In the genomic region with DNA sequence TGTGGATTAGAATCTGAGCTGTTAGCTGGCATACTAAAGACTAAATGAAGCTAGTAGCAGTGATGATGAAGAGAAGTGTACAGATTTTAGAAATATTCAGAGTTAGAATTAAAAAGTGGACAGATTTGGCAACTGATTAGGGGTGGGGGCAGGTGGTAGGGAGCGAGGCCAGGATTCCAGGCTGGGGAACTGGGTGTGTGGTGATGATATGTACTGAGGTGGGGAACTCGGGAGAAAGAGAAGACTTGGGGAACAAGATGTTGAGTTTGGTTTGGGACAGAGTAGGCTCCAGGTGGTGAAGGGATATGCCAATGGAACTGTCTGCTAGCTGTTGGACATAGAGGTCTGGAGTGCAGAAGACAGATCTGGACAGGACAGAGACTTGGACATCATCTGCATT, we compare ENCODE assay signal across 1 cellular context.
TF ChIP-seq lines count a peak whose summit lies in the region.

No MANE protein-coding gene starts in this region.

TF ChIP-seq in GM23338, 12 proteins besides CTCF, POLR2A, EP300 and RAD21 (continued from another document):
- TF ChIP-seq, protein P1, sequence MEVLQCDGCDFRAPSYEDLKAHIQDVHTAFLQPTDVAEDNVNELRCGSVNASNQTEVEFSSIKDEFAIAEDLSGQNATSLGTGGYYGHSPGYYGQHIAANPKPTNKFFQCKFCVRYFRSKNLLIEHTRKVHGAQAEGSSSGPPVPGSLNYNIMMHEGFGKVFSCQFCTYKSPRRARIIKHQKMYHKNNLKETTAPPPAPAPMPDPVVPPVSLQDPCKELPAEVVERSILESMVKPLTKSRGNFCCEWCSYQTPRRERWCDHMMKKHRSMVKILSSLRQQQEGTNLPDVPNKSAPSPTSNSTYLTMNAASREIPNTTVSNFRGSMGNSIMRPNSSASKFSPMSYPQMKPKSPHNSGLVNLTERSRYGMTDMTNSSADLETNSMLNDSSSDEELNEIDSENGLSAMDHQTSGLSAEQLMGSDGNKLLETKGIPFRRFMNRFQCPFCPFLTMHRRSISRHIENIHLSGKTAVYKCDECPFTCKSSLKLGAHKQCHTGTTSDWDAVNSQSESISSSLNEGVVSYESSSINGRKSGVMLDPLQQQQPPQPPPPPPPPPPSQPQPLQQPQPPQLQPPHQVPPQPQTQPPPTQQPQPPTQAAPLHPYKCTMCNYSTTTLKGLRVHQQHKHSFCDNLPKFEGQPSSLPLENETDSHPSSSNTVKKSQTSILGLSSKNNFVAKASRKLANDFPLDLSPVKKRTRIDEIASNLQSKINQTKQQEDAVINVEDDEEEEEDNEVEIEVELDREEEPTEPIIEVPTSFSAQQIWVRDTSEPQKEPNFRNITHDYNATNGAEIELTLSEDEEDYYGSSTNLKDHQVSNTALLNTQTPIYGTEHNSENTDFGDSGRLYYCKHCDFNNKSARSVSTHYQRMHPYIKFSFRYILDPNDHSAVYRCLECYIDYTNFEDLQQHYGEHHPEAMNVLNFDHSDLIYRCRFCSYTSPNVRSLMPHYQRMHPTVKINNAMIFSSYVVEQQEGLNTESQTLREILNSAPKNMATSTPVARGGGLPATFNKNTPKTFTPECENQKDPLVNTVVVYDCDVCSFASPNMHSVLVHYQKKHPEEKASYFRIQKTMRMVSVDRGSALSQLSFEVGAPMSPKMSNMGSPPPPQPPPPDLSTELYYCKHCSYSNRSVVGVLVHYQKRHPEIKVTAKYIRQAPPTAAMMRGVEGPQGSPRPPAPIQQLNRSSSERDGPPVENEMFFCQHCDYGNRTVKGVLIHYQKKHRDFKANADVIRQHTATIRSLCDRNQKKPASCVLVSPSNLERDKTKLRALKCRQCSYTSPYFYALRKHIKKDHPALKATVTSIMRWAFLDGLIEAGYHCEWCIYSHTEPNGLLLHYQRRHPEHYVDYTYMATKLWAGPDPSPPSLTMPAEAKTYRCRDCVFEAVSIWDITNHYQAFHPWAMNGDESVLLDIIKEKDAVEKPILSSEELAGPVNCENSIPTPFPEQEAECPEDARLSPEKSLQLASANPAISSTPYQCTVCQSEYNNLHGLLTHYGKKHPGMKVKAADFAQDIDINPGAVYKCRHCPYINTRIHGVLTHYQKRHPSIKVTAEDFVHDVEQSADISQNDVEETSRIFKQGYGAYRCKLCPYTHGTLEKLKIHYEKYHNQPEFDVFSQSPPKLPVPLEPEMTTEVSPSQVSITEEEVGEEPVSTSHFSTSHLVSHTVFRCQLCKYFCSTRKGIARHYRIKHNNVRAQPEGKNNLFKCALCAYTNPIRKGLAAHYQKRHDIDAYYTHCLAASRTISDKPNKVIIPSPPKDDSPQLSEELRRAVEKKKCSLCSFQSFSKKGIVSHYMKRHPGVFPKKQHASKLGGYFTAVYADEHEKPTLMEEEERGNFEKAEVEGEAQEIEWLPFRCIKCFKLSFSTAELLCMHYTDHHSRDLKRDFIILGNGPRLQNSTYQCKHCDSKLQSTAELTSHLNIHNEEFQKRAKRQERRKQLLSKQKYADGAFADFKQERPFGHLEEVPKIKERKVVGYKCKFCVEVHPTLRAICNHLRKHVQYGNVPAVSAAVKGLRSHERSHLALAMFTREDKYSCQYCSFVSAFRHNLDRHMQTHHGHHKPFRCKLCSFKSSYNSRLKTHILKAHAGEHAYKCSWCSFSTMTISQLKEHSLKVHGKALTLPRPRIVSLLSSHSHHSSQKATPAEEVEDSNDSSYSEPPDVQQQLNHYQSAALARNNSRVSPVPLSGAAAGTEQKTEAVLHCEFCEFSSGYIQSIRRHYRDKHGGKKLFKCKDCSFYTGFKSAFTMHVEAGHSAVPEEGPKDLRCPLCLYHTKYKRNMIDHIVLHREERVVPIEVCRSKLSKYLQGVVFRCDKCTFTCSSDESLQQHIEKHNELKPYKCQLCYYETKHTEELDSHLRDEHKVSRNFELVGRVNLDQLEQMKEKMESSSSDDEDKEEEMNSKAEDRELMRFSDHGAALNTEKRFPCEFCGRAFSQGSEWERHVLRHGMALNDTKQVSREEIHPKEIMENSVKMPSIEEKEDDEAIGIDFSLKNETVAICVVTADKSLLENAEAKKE (CRISPR knock-in tag; IDR thresholded peaks at IDR 0.05): no peak
- TF ChIP-seq ZNF114 (CRISPR knock-in tag; IDR thresholded peaks at IDR 0.05) (no peak), POLR2AphosphoS5 (IDR thresholded peaks at IDR 0.05; ENCODE audit: low read depth) (no peak)
- TF ChIP-seq, protein P2, sequence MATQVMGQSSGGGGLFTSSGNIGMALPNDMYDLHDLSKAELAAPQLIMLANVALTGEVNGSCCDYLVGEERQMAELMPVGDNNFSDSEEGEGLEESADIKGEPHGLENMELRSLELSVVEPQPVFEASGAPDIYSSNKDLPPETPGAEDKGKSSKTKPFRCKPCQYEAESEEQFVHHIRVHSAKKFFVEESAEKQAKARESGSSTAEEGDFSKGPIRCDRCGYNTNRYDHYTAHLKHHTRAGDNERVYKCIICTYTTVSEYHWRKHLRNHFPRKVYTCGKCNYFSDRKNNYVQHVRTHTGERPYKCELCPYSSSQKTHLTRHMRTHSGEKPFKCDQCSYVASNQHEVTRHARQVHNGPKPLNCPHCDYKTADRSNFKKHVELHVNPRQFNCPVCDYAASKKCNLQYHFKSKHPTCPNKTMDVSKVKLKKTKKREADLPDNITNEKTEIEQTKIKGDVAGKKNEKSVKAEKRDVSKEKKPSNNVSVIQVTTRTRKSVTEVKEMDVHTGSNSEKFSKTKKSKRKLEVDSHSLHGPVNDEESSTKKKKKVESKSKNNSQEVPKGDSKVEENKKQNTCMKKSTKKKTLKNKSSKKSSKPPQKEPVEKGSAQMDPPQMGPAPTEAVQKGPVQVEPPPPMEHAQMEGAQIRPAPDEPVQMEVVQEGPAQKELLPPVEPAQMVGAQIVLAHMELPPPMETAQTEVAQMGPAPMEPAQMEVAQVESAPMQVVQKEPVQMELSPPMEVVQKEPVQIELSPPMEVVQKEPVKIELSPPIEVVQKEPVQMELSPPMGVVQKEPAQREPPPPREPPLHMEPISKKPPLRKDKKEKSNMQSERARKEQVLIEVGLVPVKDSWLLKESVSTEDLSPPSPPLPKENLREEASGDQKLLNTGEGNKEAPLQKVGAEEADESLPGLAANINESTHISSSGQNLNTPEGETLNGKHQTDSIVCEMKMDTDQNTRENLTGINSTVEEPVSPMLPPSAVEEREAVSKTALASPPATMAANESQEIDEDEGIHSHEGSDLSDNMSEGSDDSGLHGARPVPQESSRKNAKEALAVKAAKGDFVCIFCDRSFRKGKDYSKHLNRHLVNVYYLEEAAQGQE (IDR thresholded peaks at IDR 0.05; ENCODE audit: unreplicated experiment): no peak
- TF ChIP-seq, protein P3, sequence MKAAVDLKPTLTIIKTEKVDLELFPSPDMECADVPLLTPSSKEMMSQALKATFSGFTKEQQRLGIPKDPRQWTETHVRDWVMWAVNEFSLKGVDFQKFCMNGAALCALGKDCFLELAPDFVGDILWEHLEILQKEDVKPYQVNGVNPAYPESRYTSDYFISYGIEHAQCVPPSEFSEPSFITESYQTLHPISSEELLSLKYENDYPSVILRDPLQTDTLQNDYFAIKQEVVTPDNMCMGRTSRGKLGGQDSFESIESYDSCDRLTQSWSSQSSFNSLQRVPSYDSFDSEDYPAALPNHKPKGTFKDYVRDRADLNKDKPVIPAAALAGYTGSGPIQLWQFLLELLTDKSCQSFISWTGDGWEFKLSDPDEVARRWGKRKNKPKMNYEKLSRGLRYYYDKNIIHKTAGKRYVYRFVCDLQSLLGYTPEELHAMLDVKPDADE (IDR thresholded peaks at IDR 0.05): no peak
